ENCODE assay signal across 23 cellular contexts in genomic region chrX:112190646-112191045, GRCh38.
DNase-seq lines count a peak whose midpoint lies in the region; TF ChIP-seq lines count a peak whose summit lies in the region.
"Had no signal": no experiment of that assay in that cellular context is flagged by ENCODE, and none has a peak within 500 bp of the region (broad histone marks: within the 10 kb centered on the region; RNA-seq: fewer than 3 reads in every experiment).

No MANE protein-coding gene starts in this region.

- no peak for TF ChIP-seq CTCF in BE2C (IDR thresholded peaks at IDR 0.05; ENCODE audit: low read depth, low read length)

- no peaks in the 10 kb centered on the region for H3K36me3 ChIP-seq in BE2C
- H3K36me3 ChIP-seq: BLaER1 had no signal

- H3K4me3 ChIP-seq in BE2C (ENCODE audit: low read depth, low read length) = no peak overlapping the region
- H3K4me3 ChIP-seq: A549, BLaER1, GM12878 had no signal

- peak; percentile 20 for DNase-seq in BE2C
- DNase-seq in M059J (ENCODE audit: low read depth) = peak; percentile 79
- DNase-seq in astrocyte of the hippocampus (ENCODE audit: low read depth, low spot score) = peak; percentile 20
- DNase-seq in foreskin melanocyte = peak; percentile 1
- DNase-seq in NCI-H1105 (lab: John Stamatoyannopoulos, UW) = no peak
- no peak for DNase-seq in SIG-M5 treated with dmso at 0.1 percent for 504 hours (lab: John Stamatoyannopoulos, UW; ENCODE audit: unreplicated experiment)
- DNase-seq in 8988T = no peak
- DNase-seq: AML-193; C1 segment of cervical spinal cord; CD4-positive, alpha-beta memory T cell; CD4-positive, CD25-positive, alpha-beta regulatory T cell; CD8-positive, alpha-beta memory T cell; COR-L47; DMS 273 treated with DMSO at 0.1 percent for 48 hours; DMS153; DMS53; DMS79; DND-41; EL; GDM1 had no signal

- H3K4me1 ChIP-seq in BE2C = peaks cover 4% of the 10 kb centered on the region
- H3K4me1 ChIP-seq: A549, BLaER1 had no signal

- no peaks in the 10 kb centered on the region for H3K9me3 ChIP-seq in BE2C
- H3K9me3 ChIP-seq: A549, BLaER1 had no signal

- H3K27me3 ChIP-seq in BE2C = no peaks in the 10 kb centered on the region

Comparison
In these comparisons a context has a peak if more than half of its experiments do, and no peak if none do; other contexts are left out.
1. DNase-seq: peak in BE2C (single experiment), M059J (single experiment), astrocyte of the hippocampus (single experiment) and foreskin melanocyte (single experiment); none in NCI-H1105 (single experiment), SIG-M5 treated with dmso at 0.1 percent for 504 hours (single experiment) and 8988T (single experiment).